ENCODE assay signal across 14 cellular contexts in genomic region chr12:121533391-121534090, GRCh38. TPM values are rescaled to one million over a fixed set of nuclear protein-coding genes. Genes with fewer than 3 reads are reported as not detected.
DNase-seq lines count a peak whose midpoint lies in the region; ATAC-seq and TF ChIP-seq lines count a peak whose summit lies in the region.
"Had no signal": no experiment of that assay in that cellular context is flagged by ENCODE, and none has a peak within 500 bp of the region (broad histone marks: within the 10 kb centered on the region; RNA-seq: fewer than 3 reads in every experiment).

No MANE protein-coding gene starts in this region.

- no peaks in the 10 kb centered on the region for H4K20me1 ChIP-seq in hepatocyte (ENCODE audit: insufficient read depth, poor library complexity, severe bottlenecking)

- H3K9ac ChIP-seq in SK-N-MC (ENCODE audit: insufficient read length): peak overlapping the region; percentile 4

- CTCF ChIA-PET in activated CD4-positive, alpha-beta T cell treated with anti-CD3 and anti-CD28 coated beads for 36 hours (lab: Charles Lee): interaction anchor here (0.6 to 1.2 kb wide), 3 partner anchors 19 to 109 kb away, joined by 3 to 4 read pairs (median 3); no protein-coding TSS in a partner anchor

- no peak overlapping the region for H3K4me2 ChIP-seq in hepatocyte

- intact Hi-C loops in activated CD4-positive, alpha-beta T cell treated with anti-CD3 and anti-CD28 coated beads for 36 hours (cut with DNase I, micrococcal nuclease): no loop called here

- H3K36me3 Mint-ChIP-seq in activated CD4-positive, alpha-beta T cell treated with anti-CD3 and anti-CD28 coated beads for 36 hours (ENCODE audit: low read depth): peaks cover 25% of the 10 kb centered on the region
- peaks cover 46 to 48% of the 10 kb centered on the region in 2 donors for H3K36me3 Mint-ChIP-seq in stimulated activated naive B cell treated with anti-CD40 and anti-IgM and Interleukin-4, amounts not matched to agents 10 μg/mL and 1 μg/mL and 100 μg/mL, for 72 hours

- no peak overlapping the region for H3K4me3 ChIP-seq in SK-N-MC
- H3K4me3 ChIP-seq in hepatocyte: no peak overlapping the region
- H3K4me3 ChIP-seq: thoracic aorta had no signal

- no peak overlapping the region for H2AFZ ChIP-seq in hepatocyte

- no peak overlapping the region for H3K4me3 Mint-ChIP-seq in activated CD4-positive, alpha-beta T cell treated with anti-CD3 and anti-CD28 coated beads for 36 hours
- H3K4me3 Mint-ChIP-seq in stimulated activated naive B cell treated with anti-CD40 and anti-IgM and Interleukin-4, amounts not matched to agents 10 μg/mL and 1 μg/mL and 100 μg/mL, for 72 hours: peak overlapping the region; percentile 90 to 94

- peak overlapping the region; percentile 73 for H3K27ac Mint-ChIP-seq in activated CD4-positive, alpha-beta T cell treated with anti-CD3 and anti-CD28 coated beads for 36 hours
- H3K27ac Mint-ChIP-seq in stimulated activated naive B cell treated with anti-CD40 and anti-IgM and Interleukin-4, amounts not matched to agents 10 μg/mL and 1 μg/mL and 100 μg/mL, for 72 hours: peak overlapping the region; percentile 91

- POLR2A ChIA-PET in activated CD4-positive, alpha-beta T cell treated with anti-CD3 and anti-CD28 coated beads for 36 hours (lab: Charles Lee): no interaction called here

- WGBS in hepatocyte (ENCODE audit: low lambda C conversion rate, missing lambda C conversion rate): 78% methylated on average over 17 of the region's 17 CpGs

- peak overlapping the region; percentile 71 for H3K27ac ChIP-seq in SK-N-MC
- H3K27ac ChIP-seq in hepatocyte: peak overlapping the region; percentile 81
- H3K27ac ChIP-seq: brain microvascular endothelial cell, thoracic aorta had no signal

- H3K9me3 ChIP-seq in SK-N-MC (ENCODE audit: low read depth, low read length) (no peaks in the 10 kb centered on the region), hepatocyte (ENCODE audit: low read depth) (no peaks in the 10 kb centered on the region)
- H3K9me3 ChIP-seq: thoracic aorta had no signal

- H3K4me1 ChIP-seq in hepatocyte (ENCODE audit: insufficient read depth): peaks cover 35% of the 10 kb centered on the region

- peaks cover 15% of the 10 kb centered on the region for H3K36me3 ChIP-seq in SK-N-MC (ENCODE audit: insufficient read depth, low read length)
- no peaks in the 10 kb centered on the region for H3K36me3 ChIP-seq in hepatocyte (replicated peaks; ENCODE audit: insufficient read depth, low read depth)
- H3K36me3 ChIP-seq: brain microvascular endothelial cell, thoracic aorta had no signal

- peaks cover 60% of the 10 kb centered on the region for H3K4me1 Mint-ChIP-seq in activated CD4-positive, alpha-beta T cell treated with anti-CD3 and anti-CD28 coated beads for 36 hours
- peaks cover 54 to 86% of the 10 kb centered on the region in 2 donors for H3K4me1 Mint-ChIP-seq in stimulated activated naive B cell treated with anti-CD40 and anti-IgM and Interleukin-4, amounts not matched to agents 10 μg/mL and 1 μg/mL and 100 μg/mL, for 72 hours

- H3K9me3 Mint-ChIP-seq in activated CD4-positive, alpha-beta T cell treated with anti-CD3 and anti-CD28 coated beads for 36 hours (ENCODE audit: low read depth): no peaks in the 10 kb centered on the region
- no peaks in the 10 kb centered on the region for H3K9me3 Mint-ChIP-seq in stimulated activated naive B cell treated with anti-CD40 and anti-IgM and Interleukin-4, amounts not matched to agents 10 μg/mL and 1 μg/mL and 100 μg/mL, for 72 hours

- no peaks in the 10 kb centered on the region for H3K79me2 ChIP-seq in hepatocyte

- TF ChIP-seq CTCF in hepatocyte (IDR thresholded peaks at IDR 0.05; ENCODE audit: poor library complexity): no peak

- no peak for ATAC-seq in activated CD4-positive, alpha-beta T cell treated with anti-CD3 and anti-CD28 coated beads for 36 hours
- no peak for ATAC-seq in stimulated activated naive B cell treated with anti-CD40 and anti-IgM and Interleukin-4, amounts not matched to agents 10 μg/mL and 1 μg/mL and 100 μg/mL, for 72 hours (replicated peaks)
- ATAC-seq in GM19395 (IDR thresholded peaks at IDR 0.05; ENCODE audit: unreplicated experiment): no peak

- no peaks in the 10 kb centered on the region for H3K9me2 ChIP-seq in hepatocyte (replicated peaks; ENCODE audit: insufficient read depth)

- H3K27me3 ChIP-seq in hepatocyte: no peaks in the 10 kb centered on the region
- H3K27me3 ChIP-seq: brain microvascular endothelial cell had no signal

- no peak for DNase-seq in activated CD4-positive, alpha-beta T cell treated with anti-CD3 and anti-CD28 coated beads for 36 hours
- no peak for DNase-seq in activated CD4-positive, alpha-beta T cell treated with anti-CD3 and anti-CD28 coated beads, Interleukin-2, amount 50 U/mL, for 1 hour
- DNase-seq in SK-N-MC (ENCODE audit: low read depth, low spot score) (no peak), hepatocyte (ENCODE audit: low spot score) (no peak), NCI-H82 (lab: John Stamatoyannopoulos, UW) (no peak)
- no peak for DNase-seq in stimulated activated naive B cell treated with anti-CD40 and anti-IgM and Interleukin-4, amounts not matched to agents 10 μg/mL and 1 μg/mL and 100 μg/mL, for 72 hours
- no peak for DNase-seq in activated CD8-positive, alpha-beta memory T cell treated with anti-CD3 and anti-CD28 coated beads for 24 hours
- DNase-seq: 8988T, brain microvascular endothelial cell, MV-4-11, NCI-H2227 treated with DMSO at 0.1 percent for 48 hours, RPMI8226 had no signal

- H3K27me3 Mint-ChIP-seq in activated CD4-positive, alpha-beta T cell treated with anti-CD3 and anti-CD28 coated beads for 36 hours: no peaks in the 10 kb centered on the region
- no peaks in the 10 kb centered on the region for H3K27me3 Mint-ChIP-seq in stimulated activated naive B cell treated with anti-CD40 and anti-IgM and Interleukin-4, amounts not matched to agents 10 μg/mL and 1 μg/mL and 100 μg/mL, for 72 hours

RNA-seq across cellular contexts. Expression of gene KDM2B, which starts 47.3 kb away (rescaled TPM):
- total RNA-seq in activated CD4-positive, alpha-beta T cell treated with anti-CD3 and anti-CD28 coated beads for 36 hours: 10 to 100 TPM; 39.2 to 48.7 TPM
- total RNA-seq in hepatocyte: 18.8 and 22.7 TPM in 2 replicates
- polyA plus RNA-seq in hepatocyte: 13.6 and 18.9 TPM in 2 replicates
